Comparison of ENCODE assay signal across 26 cellular contexts in genomic region chr2:136351684-136352083, GRCh38.
"Had no signal": no experiment of that assay in that cellular context is flagged by ENCODE, and none has a peak within 500 bp of the region (broad histone marks: within the 10 kb centered on the region; RNA-seq: fewer than 3 reads in every experiment).

No MANE protein-coding gene starts in this region.

- H3K4me3 ChIP-seq: breast epithelium, colonic mucosa, dorsolateral prefrontal cortex, esophagus muscularis mucosa, hepatocyte, left lung, lung, stomach, suprapubic skin, tibial nerve had no signal

- H3K9me3 ChIP-seq: breast epithelium, colonic mucosa, esophagus muscularis mucosa, suprapubic skin, tibial nerve had no signal

- H3K4me1 Mint-ChIP-seq: activated B cell treated with CpG ODN at 0.5 μM for 24 hours; immature natural killer cell; naive thymus-derived CD4-positive, alpha-beta T cell had no signal

- H3K27me3 ChIP-seq: breast epithelium, colonic mucosa, dorsolateral prefrontal cortex, esophagus muscularis mucosa, hepatocyte, left lung, stomach, suprapubic skin, tibial nerve had no signal

- H3K36me3 ChIP-seq: breast epithelium, colonic mucosa, esophagus muscularis mucosa, left lung, stomach, suprapubic skin, tibial nerve had no signal

- ATAC-seq: effector memory CD8-positive, alpha-beta T cell; left lung; naive thymus-derived CD4-positive, alpha-beta T cell; sciatic nerve had no signal

- H3K4me1 ChIP-seq: breast epithelium, colonic mucosa, left lung, suprapubic skin, tibial nerve had no signal

- DNase-seq: activated B cell treated with CpG ODN at 0.5 μM for 24 hours; activated CD4-positive, alpha-beta T cell treated with anti-CD3 and anti-CD28 coated beads, Interleukin-2, amount 50 U/mL, for 1 hour; activated effector memory CD4-positive, alpha-beta T cell treated with anti-CD3 and anti-CD28 coated beads, Interleukin-2, amount 50 U/mL, for 16 hours; amniotic stem cell; colonic mucosa; dorsolateral prefrontal cortex; effector memory CD8-positive, alpha-beta T cell; glutamatergic neuron; immature natural killer cell; left lung; naive thymus-derived CD4-positive, alpha-beta T cell; posterior cingulate gyrus; small intestine; stimulated activated CD8-positive, alpha-beta memory T cell treated with anti-CD3 and anti-CD28 coated beads, Interleukin-4, amount 100 ng/mL, for 48 hours; stomach; T1000 had no signal

- H3K27ac ChIP-seq: breast epithelium, colonic mucosa, dorsolateral prefrontal cortex, esophagus muscularis mucosa, hepatocyte, left lung, stomach, suprapubic skin, tibial nerve had no signal

- H3K27ac Mint-ChIP-seq: activated B cell treated with CpG ODN at 0.5 μM for 24 hours; activated naive CD8-positive, alpha-beta T cell; effector memory CD8-positive, alpha-beta T cell; immature natural killer cell; naive thymus-derived CD4-positive, alpha-beta T cell; T-helper 1 cell treated with Interleukin-12 subunit alpha and Interleukin-12 subunit beta and Interleukin-4 antibody, amounts not matched to agents 30 μg/mL and 1 μg/mL, for 36 hours had no signal

- H3K36me3 Mint-ChIP-seq: immature natural killer cell had no signal

- H3K27me3 Mint-ChIP-seq: activated B cell treated with CpG ODN at 0.5 μM for 24 hours; activated naive CD8-positive, alpha-beta T cell; effector memory CD8-positive, alpha-beta T cell had no signal

- H3K4me3 Mint-ChIP-seq: activated B cell treated with CpG ODN at 0.5 μM for 24 hours; activated naive CD8-positive, alpha-beta T cell; effector memory CD8-positive, alpha-beta T cell; immature natural killer cell; naive thymus-derived CD4-positive, alpha-beta T cell; neural crest cell; T-helper 1 cell treated with Interleukin-12 subunit alpha and Interleukin-12 subunit beta and Interleukin-4 antibody, amounts not matched to agents 30 μg/mL and 1 μg/mL, for 36 hours had no signal
